In the genomic region with DNA sequence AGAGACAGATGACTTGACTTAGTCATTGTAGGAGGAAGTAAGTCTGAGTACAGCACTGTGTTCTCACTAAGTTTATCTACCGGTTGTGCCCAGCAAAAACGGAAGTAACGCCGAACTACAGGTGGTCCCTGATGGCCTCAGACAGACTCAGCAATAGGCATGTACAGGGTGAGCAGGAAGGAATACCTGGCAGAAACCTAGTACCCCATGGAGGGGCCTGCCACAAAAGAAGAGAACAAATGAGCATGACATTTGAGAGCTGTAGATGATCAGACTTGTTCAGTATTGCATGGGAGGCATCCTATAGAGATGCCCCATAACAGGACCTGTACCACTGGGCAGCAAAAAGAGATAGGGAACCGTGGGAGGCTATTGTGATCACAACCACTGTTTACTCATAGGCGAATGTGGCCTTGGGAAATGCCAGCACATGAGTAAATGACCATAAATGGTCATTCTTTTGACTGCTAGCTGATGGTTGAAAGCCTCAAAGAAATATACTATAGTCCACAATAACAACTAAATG, we compare ENCODE assay signal across 8 cellular contexts.
A peak's percentile ranks its signal among the peaks of the same experiment; 100 is the strongest.
DNase-seq lines count a peak whose midpoint lies in the region; ATAC-seq lines count a peak whose summit lies in the region.

No MANE protein-coding gene starts in this region.

- peak; percentile 33 for DNase-seq in activated CD4-positive, alpha-beta T cell treated with anti-CD3 and anti-CD28 coated beads for 48 hours
- no peak for DNase-seq in activated CD4-positive, alpha-beta T cell treated with anti-CD3 and anti-CD28 coated beads, Interleukin-2, amount 50 U/mL, for 1 hour
- DNase-seq in T-cell (peak in 3 of 34 experiments; percentile 15 to 21 (median 16)), medulla oblongata (ENCODE audit: extremely low spot score) (peak; percentile 32), ecto neural progenitor cell (ENCODE audit: low spot score) (no peak), DMS79 treated with DMSO at 0.1 percent for 48 hours (lab: John Stamatoyannopoulos, UW) (no peak), anterior cingulate cortex (lab: John Stamatoyannopoulos, UW) (no peak)

- peak overlapping the region in 1 of 3 donors; percentile 24 for H3K4me3 Mint-ChIP-seq in T-cell

- ATAC-seq in HG02943 (IDR thresholded peaks at IDR 0.05; ENCODE audit: low read depth, unreplicated experiment) (peak; percentile 63), T-cell (replicated peaks in 1 of 4) (peak; percentile 56 to 73 (median 67))

- peaks cover 3% of the 10 kb centered on the region for H3K36me3 Mint-ChIP-seq in T-cell

- peaks cover 0 to 18% (median 7%) of the 10 kb centered on the region in 3 donors for H3K4me1 Mint-ChIP-seq in T-cell

- H3K9me3 Mint-ChIP-seq in T-cell, result no peaks in the 10 kb centered on the region

- H3K27ac Mint-ChIP-seq in T-cell, result peak overlapping the region; percentile 89 to 94

- POLR2A ChIA-PET in T-cell (lab: Charles Lee), result no interaction called here

- CTCF ChIA-PET in T-cell (lab: Charles Lee), result no interaction called here

- no peaks in the 10 kb centered on the region for H3K27me3 Mint-ChIP-seq in T-cell

Comparison
In these comparisons a context has a peak if more than half of its experiments do, and no peak if none do; other contexts are left out.
1. DNase-seq: peak in activated CD4-positive, alpha-beta T cell treated with anti-CD3 and anti-CD28 coated beads for 48 hours (single experiment) and medulla oblongata (single experiment); none in activated CD4-positive, alpha-beta T cell treated with anti-CD3 and anti-CD28 coated beads, Interleukin-2, amount 50 U/mL, for 1 hour (single experiment), ecto neural progenitor cell (single experiment), DMS79 treated with DMSO at 0.1 percent for 48 hours (single experiment) and anterior cingulate cortex (0 of 58).